ENCODE assay signal across 10 cellular contexts in genomic region chr16:2856061-2856670, GRCh38. TPM values are rescaled to one million over a fixed set of nuclear protein-coding genes. Genes with fewer than 3 reads are reported as not detected.
DNase-seq lines count a peak whose midpoint lies in the region; ATAC-seq and TF ChIP-seq lines count a peak whose summit lies in the region.
"Had no signal": no experiment of that assay in that cellular context is flagged by ENCODE, and none has a peak within 500 bp of the region (broad histone marks: within the 10 kb centered on the region; RNA-seq: fewer than 3 reads in every experiment).

No MANE protein-coding gene starts in this region.

- peaks cover 39% of the 10 kb centered on the region for H3K27me3 Mint-ChIP-seq in WTC11 (ENCODE audit: low read depth)
- H3K27me3 Mint-ChIP-seq in natural killer cell treated with Interleukin-12 subunit alpha and Interleukin-12 subunit beta and Interleukin-15 and Interleukin-18, amount 100 ng/mL, for 72 hours, result peaks cover 2 to 8% of the 10 kb centered on the region in 2 donors

- no peak overlapping the region for H3K27ac Mint-ChIP-seq in WTC11
- H3K27ac Mint-ChIP-seq in natural killer cell treated with Interleukin-12 subunit alpha and Interleukin-12 subunit beta and Interleukin-15 and Interleukin-18, amount 100 ng/mL, for 72 hours, result peak overlapping the region in 1 of 2 donors; percentile 50

- H3K36me3 Mint-ChIP-seq in WTC11, result peaks cover 8% of the 10 kb centered on the region
- H3K36me3 Mint-ChIP-seq in natural killer cell treated with Interleukin-12 subunit alpha and Interleukin-12 subunit beta and Interleukin-15 and Interleukin-18, amount 100 ng/mL, for 72 hours, result peaks cover 10% of the 10 kb centered on the region

- no peak overlapping the region for H3K4me3 Mint-ChIP-seq in WTC11
- H3K4me3 Mint-ChIP-seq in natural killer cell treated with Interleukin-12 subunit alpha and Interleukin-12 subunit beta and Interleukin-15 and Interleukin-18, amount 100 ng/mL, for 72 hours, result peak overlapping the region; percentile 49

- no peak for TF ChIP-seq POLR2A in Peyer's patch (IDR thresholded peaks at IDR 0.05)

- POLR2A ChIA-PET in WTC11 (lab: Charles Lee), result interaction anchor here (0.9 kb wide), 1 partner anchor 12 kb away, joined by 4 read pairs; no protein-coding TSS in a partner anchor

- in situ Hi-C loops in GM13976 (cut with MboI; ENCODE audit: low sequenced_read_pairs, unreplicated experiment), result no loop called here

- DNase-seq in NCI-H82 (lab: John Stamatoyannopoulos, UW) (peak; percentile 36), NCI-H82 treated with DMSO at 0.1 percent for 48 hours (lab: John Stamatoyannopoulos, UW; ENCODE audit: unreplicated experiment) (no peak), GM13976 (ENCODE audit: low spot score) (peak; percentile 43), WTC11 (ENCODE audit: low spot score) (peak; percentile 76), DMS153 treated with DMSO at 0.1 percent for 48 hours (lab: John Stamatoyannopoulos, UW; ENCODE audit: unreplicated experiment) (no peak), T1000 (lab: John Stamatoyannopoulos, UW) (no peak), Peyer's patch (no peak)
- no peak for DNase-seq in natural killer cell treated with Interleukin-12 subunit alpha and Interleukin-12 subunit beta and Interleukin-15 and Interleukin-18, amount 100 ng/mL, for 72 hours (ENCODE audit: low spot score)
- DNase-seq: NCI-H524 had no signal

- no peaks in the 10 kb centered on the region for H3K36me3 ChIP-seq in Peyer's patch

- H3K9me3 ChIP-seq in Peyer's patch, result no peaks in the 10 kb centered on the region

- peak; percentile 38 for ATAC-seq in WTC11
- ATAC-seq in natural killer cell treated with Interleukin-12 subunit alpha and Interleukin-12 subunit beta and Interleukin-15 and Interleukin-18, amount 100 ng/mL, for 72 hours, result peak in 1 of 2 donors; percentile 67

- no peak overlapping the region for H3K4me3 ChIP-seq in Peyer's patch

- no peak overlapping the region for H3K27ac ChIP-seq in Peyer's patch
- H3K27ac ChIP-seq: HL-60 had no signal

- H3K27me3 ChIP-seq in Peyer's patch, result no peaks in the 10 kb centered on the region

- CTCF ChIA-PET in WTC11 (lab: Charles Lee), result interaction anchor here (0.6 to 1.9 kb wide), 12 partner anchors 12 to 279 kb away, joined by 3 to 13 read pairs (median 5); partner anchors contain the start of genes FLYWCH2, PRSS21, PRSS41 and ZNF213

- TF ChIP-seq CTCF in GM13976 (IDR thresholded peaks at IDR 0.05; ENCODE audit: borderline replicate concordance, control extremely low read depth, extremely low read depth, insufficient read depth, missing control alignments), result no peak
- TF ChIP-seq CTCF in WTC11 (IDR thresholded peaks at IDR 0.05), result no peak
- TF ChIP-seq CTCF in Peyer's patch (IDR thresholded peaks at IDR 0.05), result no peak

- H3K9me3 Mint-ChIP-seq in WTC11, result peaks cover 16% of the 10 kb centered on the region
- peaks cover 6% of the 10 kb centered on the region for H3K9me3 Mint-ChIP-seq in natural killer cell treated with Interleukin-12 subunit alpha and Interleukin-12 subunit beta and Interleukin-15 and Interleukin-18, amount 100 ng/mL, for 72 hours

- peaks cover 0 to 13% (median 0%) of the 10 kb centered on the region in 4 donors for H3K4me1 ChIP-seq in Peyer's patch

- peaks cover 5% of the 10 kb centered on the region for H3K4me1 Mint-ChIP-seq in WTC11
- peaks cover 11 to 14% of the 10 kb centered on the region in 2 donors for H3K4me1 Mint-ChIP-seq in natural killer cell treated with Interleukin-12 subunit alpha and Interleukin-12 subunit beta and Interleukin-15 and Interleukin-18, amount 100 ng/mL, for 72 hours (ENCODE audit: low read depth in 2 of 2)

TF ChIP-seq in WTC11, 78 proteins besides CTCF, POLR2A, EP300 and RAD21:
- TF ChIP-seq ZNF416 (CRISPR knock-in tag; IDR thresholded peaks at IDR 0.05) (no peak), EMX1 (CRISPR knock-in tag; IDR thresholded peaks at IDR 0.05) (no peak), IRF1 (CRISPR knock-in tag; IDR thresholded peaks at IDR 0.05) (no peak), GTF2I (CRISPR knock-in tag; conservative IDR thresholded peaks at IDR 0.05) (no peak), NR1H2 (CRISPR knock-in tag; IDR thresholded peaks at IDR 0.05) (no peak), MAX (CRISPR knock-in tag; IDR thresholded peaks at IDR 0.05) (no peak), SOX15 (CRISPR knock-in tag; IDR thresholded peaks at IDR 0.05) (no peak), ZNF671 (CRISPR knock-in tag; IDR thresholded peaks at IDR 0.05) (no peak), NR3C1 (CRISPR knock-in tag; conservative IDR thresholded peaks at IDR 0.05; ENCODE audit: low read depth) (no peak), ATF1 (CRISPR knock-in tag; IDR thresholded peaks at IDR 0.05) (no peak), ZNF423 (CRISPR knock-in tag; IDR thresholded peaks at IDR 0.05) (no peak), ZNF317 (CRISPR knock-in tag; IDR thresholded peaks at IDR 0.05; ENCODE audit: borderline replicate concordance, low read depth) (no peak), ATF3 (CRISPR knock-in tag; conservative IDR thresholded peaks at IDR 0.05) (no peak), CDX4 (CRISPR knock-in tag; IDR thresholded peaks at IDR 0.05; ENCODE audit: borderline replicate concordance) (no peak), ZSCAN18 (CRISPR knock-in tag; IDR thresholded peaks at IDR 0.05) (no peak)

RNA-seq across cellular contexts. Expression of gene PRSS22, which starts 1.8 kb away (rescaled TPM):
- 2.3 to 3.9 TPM (median 3.0 TPM) in 3 replicates for total RNA-seq in WTC11 (2021)
- total RNA-seq in natural killer cell treated with Interleukin-12 subunit alpha and Interleukin-12 subunit beta and Interleukin-15 and Interleukin-18, amount 100 ng/mL, for 72 hours, result under 1 TPM; 0.86 TPM
- total RNA-seq in Peyer's patch, result 1 to 10 TPM in 3 of 4 donors, not detected in 1; 1.4 to 1.9 (median 1.8) TPM

RNA-seq across cellular contexts. Expression of gene ZG16B, which starts 26.1 kb away (rescaled TPM):
- total RNA-seq in WTC11 (2021) (not detected in 3 replicates), Peyer's patch (10 to 100 TPM in 1 of 4 donors, 1 to 10 TPM in 3; 2.5 to 13.0 (median 5.5) TPM)
- 10 to 100 TPM in 1 of 2 donors, 1 to 10 TPM in 1; 3.8 to 22.1 TPM for total RNA-seq in natural killer cell treated with Interleukin-12 subunit alpha and Interleukin-12 subunit beta and Interleukin-15 and Interleukin-18, amount 100 ng/mL, for 72 hours

RNA-seq across cellular contexts. Expression of gene FLYWCH2, which starts 26.8 kb away (rescaled TPM):
- 19.7 to 25.0 TPM (median 20.7 TPM) in 3 replicates for total RNA-seq in WTC11 (2021)
- 10 to 100 TPM; 21.5 to 24.7 TPM for total RNA-seq in natural killer cell treated with Interleukin-12 subunit alpha and Interleukin-12 subunit beta and Interleukin-15 and Interleukin-18, amount 100 ng/mL, for 72 hours
- total RNA-seq in Peyer's patch, result 10 to 100 TPM; 40.8 to 61.3 (median 53.1) TPM

RNA-seq across cellular contexts. Expression of gene PRSS21, which starts 39.1 kb away (rescaled TPM):
- total RNA-seq in WTC11 (2021) (1.2 to 1.5 TPM (median 1.4 TPM) in 3 replicates), Peyer's patch (under 1 TPM in 1 of 4 donors, not detected in 3; 0.88 TPM)
- total RNA-seq in natural killer cell treated with Interleukin-12 subunit alpha and Interleukin-12 subunit beta and Interleukin-15 and Interleukin-18, amount 100 ng/mL, for 72 hours, result 10 to 100 TPM in 1 of 2 donors, under 1 TPM in 1; 0.53 to 21.5 TPM

RNA-seq across cellular contexts. Expression of gene FLYWCH1, which starts 55.6 kb away (rescaled TPM):
- total RNA-seq in WTC11 (2021) (27.2 to 34.2 TPM (median 32.6 TPM) in 3 replicates), Peyer's patch (10 to 100 TPM; 30.1 to 67.4 (median 46.8) TPM)
- total RNA-seq in natural killer cell treated with Interleukin-12 subunit alpha and Interleukin-12 subunit beta and Interleukin-15 and Interleukin-18, amount 100 ng/mL, for 72 hours, result 10 to 100 TPM; 66.6 to 85.7 TPM

Comparison
In these comparisons a context has a peak if more than half of its experiments do, and no peak if none do; other contexts are left out.
1. DNase-seq: peak in NCI-H82 (single experiment), GM13976 (single experiment) and WTC11 (single experiment); none in NCI-H82 treated with DMSO at 0.1 percent for 48 hours (single experiment), natural killer cell treated with Interleukin-12 subunit alpha and Interleukin-12 subunit beta and Interleukin-15 and Interleukin-18, amount 100 ng/mL, for 72 hours (single experiment), DMS153 treated with DMSO at 0.1 percent for 48 hours (single experiment), T1000 (single experiment) and Peyer's patch (0 of 3).